ENCODE assay signal across 8 cellular contexts in the genomic region with DNA sequence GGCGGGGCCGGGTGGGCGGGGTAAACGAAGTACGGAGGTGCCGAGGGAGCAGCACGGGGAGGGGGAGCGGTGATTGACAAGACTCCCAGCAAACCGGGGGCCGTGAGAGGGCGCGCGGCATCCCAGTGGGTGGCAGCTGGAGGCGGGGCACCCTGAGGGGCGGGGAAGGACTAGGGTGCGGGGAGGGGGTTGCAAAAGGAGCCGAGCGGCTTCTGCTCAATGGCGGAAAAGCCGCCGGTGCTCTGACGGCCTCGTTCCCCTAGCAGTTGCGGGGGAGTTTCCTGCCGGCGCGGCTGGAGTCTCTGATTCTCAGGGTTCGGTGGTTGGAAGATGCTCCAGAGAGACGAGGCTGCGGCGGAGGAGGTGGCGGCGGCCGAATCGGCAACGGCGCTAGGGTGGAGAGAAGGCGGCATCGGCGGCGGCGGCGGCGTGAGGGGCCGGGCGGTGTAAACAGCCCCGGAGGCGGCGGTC. TPM values are rescaled to one million over a fixed set of nuclear protein-coding genes. Genes with fewer than 3 reads are reported as not detected.
DNase-seq lines count a peak whose midpoint lies in the region; ATAC-seq and TF ChIP-seq lines count a peak whose summit lies in the region.

A gene (plus strand): TSS at position 192 of the 471 bp plus-strand sequence. CDS start 32,325 bp downstream, outside the sequence.

- H3K27ac ChIP-seq in SK-N-SH (ENCODE audit: low read depth in 2 of 2, low read length in 1 of 2) (peak within 1 kb of the TSS; percentile 95 to 99), adipose tissue (ENCODE audit: low read depth, low read length) (peak within 1 kb of the TSS; percentile 71), iPS DF 6.9 (ENCODE audit: low read length) (no peak within 1 kb of the TSS)

- H3K4me1 ChIP-seq in SK-N-SH (ENCODE audit: control insufficient read depth in 1 of 2, insufficient read depth in 2 of 2, low read depth in 1 of 2, low read length in 1 of 2) (peaks cover 4 to 16% of the 10 kb centered on the region in 2 experiments), iPS DF 6.9 (ENCODE audit: control insufficient read depth, insufficient read depth, low read length) (peaks cover 2% of the 10 kb centered on the region; the same call in 1 of the 2 replicates)

- 0 out of 4 replicates have a peak, but pooled peaks of 1 of the 2 experiments have one; percentile 18 for TF ChIP-seq EP300 in SK-N-SH (IDR thresholded peaks at IDR 0.05; ENCODE audit: borderline replicate concordance in 1 of 2, low read depth in 1 of 2, low read length in 1 of 2)

- peaks cover 14% of the 10 kb centered on the region for H3F3A ChIP-seq in SK-N-SH (replicated peaks; ENCODE audit: insufficient read depth)

- H3K36me3 ChIP-seq in SK-N-SH (replicated peaks in 1 of 2; ENCODE audit: control insufficient read depth in 1 of 2, insufficient read depth in 2 of 2, low read length in 1 of 2) (no peaks in the 10 kb centered on the region), iPS DF 6.9 (ENCODE audit: control insufficient read depth, insufficient read depth, low read length) (no peaks in the 10 kb centered on the region)

- H3K9ac ChIP-seq in SK-N-SH: peak within 1 kb of the TSS; percentile 83

- CTCF ChIA-PET in SK-N-SH (lab: Yijun Ruan, JAX): interaction anchor here (0.9 to 3.9 kb wide), 3 partner anchors 80 to 310 kb away, joined by 3 to 11 read pairs (median 4); no protein-coding TSS in a partner anchor

- peaks cover 35% of the 10 kb centered on the region for H4K20me1 ChIP-seq in SK-N-SH (ENCODE audit: insufficient read depth)

- POLR2A ChIA-PET in SK-N-SH (lab: Yijun Ruan, JAX): interaction anchor here (0.6 to 1.4 kb wide), 5 partner anchors 10 to 71 kb away, joined by 3 to 6 read pairs (median 4); no protein-coding TSS in a partner anchor

- 2% methylated on average over 26 of the region's 49 CpGs for WGBS in SK-N-SH (ENCODE audit: low lambda C conversion rate)
- 0 to 1% (median 0%) methylated on average over 37 to 49 of the region's 49 CpGs for WGBS in adipose tissue, 3 donors
- WGBS in iPS DF 6.9 (ENCODE audit: insufficient coverage, insufficient read length): no CpG with 5 or more reads among the region's 49 CpGs

- peak within 1 kb of the TSS; percentile 77 to 95 for H3K4me3 ChIP-seq in SK-N-SH (ENCODE audit: low read depth in 2 of 2, low read length in 1 of 2)
- H3K4me3 ChIP-seq in iPS DF 6.9 (ENCODE audit: low read length): peak within 1 kb of the TSS; percentile 92

- H3K79me2 ChIP-seq in SK-N-SH (ENCODE audit: insufficient read depth): peaks cover 47% of the 10 kb centered on the region

- DNase-seq in SK-N-SH (peak; percentile 100), iPS DF 6.9 (ENCODE audit: low read depth, low spot score) (no peak), kidney tubule cell (ENCODE audit: low spot score) (no peak), iPS-NIHi7 (ENCODE audit: extremely low spot score) (no peak)
- peak; percentile 99 for DNase-seq in stimulated activated CD4-positive, alpha-beta T cell treated with anti-CD3 and anti-CD28 coated beads, Interleukin-12 subunit alpha, Interleukin-12 subunit beta, amount 100 ng/mL, for 4 hours

- peak within 1 kb of the TSS; percentile 87 for H3K4me2 ChIP-seq in SK-N-SH

- H3K9me2 ChIP-seq in SK-N-SH: no peaks in the 10 kb centered on the region

- no peak for TF ChIP-seq RAD21 in SK-N-SH (IDR thresholded peaks at IDR 0.05; ENCODE audit: low read length)

- peak; percentile 74 for ATAC-seq in GM18511 (IDR thresholded peaks at IDR 0.05; ENCODE audit: unreplicated experiment)
- peak; percentile 62 for ATAC-seq in HG02884 (IDR thresholded peaks at IDR 0.05; ENCODE audit: unreplicated experiment)

- H3K9me3 ChIP-seq in SK-N-SH (no peaks in the 10 kb centered on the region), iPS DF 6.9 (ENCODE audit: control insufficient read depth, insufficient read depth, low read length) (no peaks in the 10 kb centered on the region)

- TF ChIP-seq CTCF in SK-N-SH (IDR thresholded peaks at IDR 0.05): no peak

- H3K27me3 ChIP-seq in SK-N-SH (ENCODE audit: insufficient read depth) (no peaks in the 10 kb centered on the region), iPS DF 6.9 (ENCODE audit: control insufficient read depth, insufficient read depth, low read length) (no peaks in the 10 kb centered on the region)

- peak within 1 kb of the TSS; percentile 97 for H2AFZ ChIP-seq in SK-N-SH (ENCODE audit: low read depth)

TF ChIP-seq in SK-N-SH, 30 proteins besides CTCF, POLR2A, EP300 and RAD21 (continues in another document):
- TF ChIP-seq TCF12 (IDR thresholded peaks at IDR 0.05) (no peak), RCOR1 (IDR thresholded peaks at IDR 0.05; ENCODE audit: low read length) (0 out of 2 replicates have a peak, but pooled peaks have one; percentile 2), RXRA (IDR thresholded peaks at IDR 0.05; ENCODE audit: borderline replicate concordance, low read depth) (no peak), CHD2 (IDR thresholded peaks at IDR 0.05; ENCODE audit: low read length, partially characterized antibody) (peak; percentile 29), EZH2phosphoT487 (IDR thresholded peaks at IDR 0.05; ENCODE audit: borderline replicate concordance, low read depth) (no peak), POLR2AphosphoS5 (IDR thresholded peaks at IDR 0.05; ENCODE audit: low read depth, low read length) (peak; percentile 93), GABPA (IDR thresholded peaks at IDR 0.05; ENCODE audit: low read depth) (no peak), TAF1 (IDR thresholded peaks at IDR 0.05; ENCODE audit: borderline replicate concordance, low read depth, low read length) (peak; percentile 94), YY1 (IDR thresholded peaks at IDR 0.05; ENCODE audit: low read depth) (peak; percentile 90), ELF1 (IDR thresholded peaks at IDR 0.05) (no peak; the same call in 1 of the 2 replicates), FOXM1 (IDR thresholded peaks at IDR 0.05; ENCODE audit: low read depth) (no peak), MXI1 (IDR thresholded peaks at IDR 0.05; ENCODE audit: low read depth, low read length) (peak; percentile 49; the same call in 1 of the 2 replicates), NFIC (IDR thresholded peaks at IDR 0.05; ENCODE audit: borderline replicate concordance) (0 out of 2 replicates have a peak, but pooled peaks have one; percentile 11), FOXJ3 (CRISPR knock-in tag; IDR thresholded peaks at IDR 0.05) (no peak), SIN3A (IDR thresholded peaks at IDR 0.05; ENCODE audit: borderline replicate concordance, low read depth, low read length) (no peak), SMC3 (IDR thresholded peaks at IDR 0.05; ENCODE audit: low read depth, low read length) (peak; percentile 12; the same call in 1 of the 2 replicates), NRF1 (IDR thresholded peaks at IDR 0.05; ENCODE audit: low read depth, low read length) (no peak)
- TF ChIP-seq, protein P1, sequence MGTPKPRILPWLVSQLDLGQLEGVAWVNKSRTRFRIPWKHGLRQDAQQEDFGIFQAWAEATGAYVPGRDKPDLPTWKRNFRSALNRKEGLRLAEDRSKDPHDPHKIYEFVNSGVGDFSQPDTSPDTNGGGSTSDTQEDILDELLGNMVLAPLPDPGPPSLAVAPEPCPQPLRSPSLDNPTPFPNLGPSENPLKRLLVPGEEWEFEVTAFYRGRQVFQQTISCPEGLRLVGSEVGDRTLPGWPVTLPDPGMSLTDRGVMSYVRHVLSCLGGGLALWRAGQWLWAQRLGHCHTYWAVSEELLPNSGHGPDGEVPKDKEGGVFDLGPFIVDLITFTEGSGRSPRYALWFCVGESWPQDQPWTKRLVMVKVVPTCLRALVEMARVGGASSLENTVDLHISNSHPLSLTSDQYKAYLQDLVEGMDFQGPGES (IDR thresholded peaks at IDR 0.05; ENCODE audit: low read depth, low read length): no peak
- TF ChIP-seq, protein P2, sequence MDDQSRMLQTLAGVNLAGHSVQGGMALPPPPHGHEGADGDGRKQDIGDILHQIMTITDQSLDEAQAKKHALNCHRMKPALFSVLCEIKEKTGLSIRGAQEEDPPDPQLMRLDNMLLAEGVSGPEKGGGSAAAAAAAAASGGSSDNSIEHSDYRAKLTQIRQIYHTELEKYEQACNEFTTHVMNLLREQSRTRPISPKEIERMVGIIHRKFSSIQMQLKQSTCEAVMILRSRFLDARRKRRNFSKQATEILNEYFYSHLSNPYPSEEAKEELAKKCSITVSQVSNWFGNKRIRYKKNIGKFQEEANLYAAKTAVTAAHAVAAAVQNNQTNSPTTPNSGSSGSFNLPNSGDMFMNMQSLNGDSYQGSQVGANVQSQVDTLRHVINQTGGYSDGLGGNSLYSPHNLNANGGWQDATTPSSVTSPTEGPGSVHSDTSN (IDR thresholded peaks at IDR 0.05): peak; percentile 69; the same call in 1 of the 2 replicates
- TF ChIP-seq, protein P3, sequence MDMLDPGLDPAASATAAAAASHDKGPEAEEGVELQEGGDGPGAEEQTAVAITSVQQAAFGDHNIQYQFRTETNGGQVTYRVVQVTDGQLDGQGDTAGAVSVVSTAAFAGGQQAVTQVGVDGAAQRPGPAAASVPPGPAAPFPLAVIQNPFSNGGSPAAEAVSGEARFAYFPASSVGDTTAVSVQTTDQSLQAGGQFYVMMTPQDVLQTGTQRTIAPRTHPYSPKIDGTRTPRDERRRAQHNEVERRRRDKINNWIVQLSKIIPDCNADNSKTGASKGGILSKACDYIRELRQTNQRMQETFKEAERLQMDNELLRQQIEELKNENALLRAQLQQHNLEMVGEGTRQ (IDR thresholded peaks at IDR 0.05; ENCODE audit: borderline replicate concordance, low read depth, low read length): no peak

RNA-seq across cellular contexts. Expression of the gene that starts here (rescaled TPM):
- 16.2 and 17.3 TPM in 2 replicates for polyA plus RNA-seq in SK-N-SH (2012; rRNA removed)
- polyA plus RNA-seq in SK-N-SH (2012; cell fraction: cytosol; rRNA removed): 22.0 and 24.3 TPM in 2 replicates
- 7.8 and 14.2 TPM in 2 replicates for polyA plus RNA-seq in SK-N-SH (2012; cell fraction: nucleus; rRNA removed)
- polyA plus RNA-seq in adipose tissue: 10 to 100 TPM; 17.2 to 31.6 (median 24.5) TPM

Comparison
In these comparisons a context has a peak if more than half of its experiments do, and no peak if none do; other contexts are left out.
1. DNase-seq: peak in SK-N-SH (single experiment) and stimulated activated CD4-positive, alpha-beta T cell treated with anti-CD3 and anti-CD28 coated beads, Interleukin-12 subunit alpha, Interleukin-12 subunit beta, amount 100 ng/mL, for 4 hours (single experiment); none in iPS DF 6.9 (single experiment), kidney tubule cell (single experiment) and iPS-NIHi7 (single experiment).